17 cellular contexts compared by ENCODE assay signal in the genomic region with DNA sequence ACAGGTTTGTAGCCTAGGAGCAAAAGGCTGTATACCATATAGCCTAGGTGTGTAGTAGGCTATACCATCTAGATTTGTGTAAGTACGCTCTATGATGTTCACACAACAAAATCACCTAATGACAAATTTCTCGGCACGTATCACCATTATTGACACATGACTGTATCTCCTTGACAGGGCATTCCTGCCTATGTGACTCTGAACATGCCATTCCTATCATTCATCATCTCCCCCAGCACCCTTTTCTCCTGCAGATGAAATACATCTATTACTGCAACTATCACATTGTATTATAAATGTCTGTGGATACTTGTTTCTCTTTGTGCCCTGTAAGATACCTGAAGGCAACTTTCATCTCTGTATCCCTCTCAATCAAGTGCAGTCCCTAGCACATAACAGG. TPM values are rescaled to one million over a fixed set of nuclear protein-coding genes. Genes with fewer than 3 reads are reported as not detected.
DNase-seq lines count a peak whose midpoint lies in the region; ATAC-seq and TF ChIP-seq lines count a peak whose summit lies in the region.
"Had no signal": no experiment of that assay in that cellular context is flagged by ENCODE, and none has a peak within 500 bp of the region (broad histone marks: within the 10 kb centered on the region; RNA-seq: fewer than 3 reads in every experiment).

No MANE protein-coding gene starts in this region.

- dilution Hi-C loops in mammary epithelial cell (cut with HindIII; ENCODE audit: low sequenced_read_pairs): no loop called here

- BruUV-seq in mammary epithelial cell (replicated peaks; lab: Mats Ljungman, UMichigan): no TSS peak

- DNase-seq in ACHN (peak; percentile 80), HS-27A (ENCODE audit: low read depth) (peak; percentile 66), mammary epithelial cell (peak; percentile 55), lung (ENCODE audit: low spot score) (no peak), islet precursor cell (no peak), SKM-1 (lab: John Stamatoyannopoulos, UW; ENCODE audit: unreplicated experiment) (no peak), epidermal melanocyte (ENCODE audit: insufficient read length, low spot score) (no peak)
- DNase-seq: activated CD8-positive, alpha-beta memory T cell treated with anti-CD3 and anti-CD28 coated beads for 24 hours; activated naive CD4-positive, alpha-beta T cell treated with anti-CD3 and anti-CD28 coated beads for 36 hours; AML-193; DMS53; KBM-7; NCI-H187 treated with DMSO at 0.1 percent for 48 hours; NCI-H526 treated with DMSO at 0.1 percent for 48 hours had no signal

- H3K9me3 ChIP-seq in mammary epithelial cell (replicated peaks; ENCODE audit: insufficient read depth, low read length) (no peaks in the 10 kb centered on the region), lung (ENCODE audit: control insufficient read depth in 2 of 2, insufficient read depth in 1 of 2, low read length in 1 of 2) (no peaks in the 10 kb centered on the region)
- H3K9me3 ChIP-seq: vagina had no signal

- H3K27ac ChIP-seq in mammary epithelial cell (ENCODE audit: insufficient read depth, low read depth, low read length): no peak overlapping the region
- no peak overlapping the region for H3K27ac ChIP-seq in lung (ENCODE audit: low read depth in 1 of 2, low read length in 1 of 2)
- H3K27ac ChIP-seq: vagina had no signal

- H3K9ac ChIP-seq in mammary epithelial cell (ENCODE audit: insufficient read depth, low read length): no peak overlapping the region

- H4K20me1 ChIP-seq in mammary epithelial cell (ENCODE audit: insufficient read depth, low read length): no peaks in the 10 kb centered on the region

- intact Hi-C loops in mammary epithelial cell (cut with micrococcal nuclease): no loop called here

- TF ChIP-seq CTCF in mammary epithelial cell (conservative IDR thresholded peaks at IDR 0.05 in 1 of 2, IDR thresholded peaks at IDR 0.05 in 1 of 2; ENCODE audit: extremely low read depth in 1 of 2, insufficient read depth in 1 of 2, low read depth in 1 of 2, low read length in 2 of 2) (no peak), lung (IDR thresholded peaks at IDR 0.05; ENCODE audit: control extremely low read depth, extremely low read depth) (no peak)

- H3K4me3 ChIP-seq in mammary epithelial cell (replicated peaks in 1 of 3; ENCODE audit: insufficient read depth in 1 of 3, low read depth in 2 of 3, low read length in 3 of 3): no peak overlapping the region
- no peak overlapping the region for H3K4me3 ChIP-seq in lung
- H3K4me3 ChIP-seq: GM12878, vagina had no signal

- H3K36me3 ChIP-seq in mammary epithelial cell (ENCODE audit: insufficient read depth, low read length) (peaks cover 4% of the 10 kb centered on the region), lung (ENCODE audit: control insufficient read depth in 2 of 2, insufficient read depth in 2 of 2, low read length in 2 of 2) (peaks cover 11 to 24% of the 10 kb centered on the region in 2 donors)

- 43% methylated on average over 3 of the region's 3 CpGs for WGBS in mammary epithelial cell (ENCODE audit: low coverage, missing lambda C conversion rate)
- 75 to 88% methylated on average over 3 of the region's 3 CpGs for WGBS in lung, 2 donors

- H3K79me2 ChIP-seq in mammary epithelial cell (ENCODE audit: insufficient read depth, low read length): peaks cover 13% of the 10 kb centered on the region

- H3K4me1 ChIP-seq in mammary epithelial cell (ENCODE audit: insufficient read depth, low read length) (peaks cover 12% of the 10 kb centered on the region), lung (ENCODE audit: control insufficient read depth in 2 of 2, insufficient read depth in 2 of 2, low read length in 2 of 2) (peaks cover 2 to 6% of the 10 kb centered on the region in 2 donors)

- CTCF ChIA-PET in mammary epithelial cell (lab: Charles Lee; ENCODE audit: low non-redundant PET): no interaction called here

- peak; percentile 41 for ATAC-seq in lung (ENCODE audit: insufficient read depth, low FRiP score)
- ATAC-seq in GM18517 (IDR thresholded peaks at IDR 0.05; ENCODE audit: unreplicated experiment): no peak
- ATAC-seq: GM12878 had no signal

- no peaks in the 10 kb centered on the region for H3K27me3 ChIP-seq in mammary epithelial cell (ENCODE audit: insufficient read depth, low read length)
- H3K27me3 ChIP-seq in lung (ENCODE audit: control insufficient read depth, insufficient read depth): no peaks in the 10 kb centered on the region
- H3K27me3 ChIP-seq: vagina had no signal

- H3K4me2 ChIP-seq in mammary epithelial cell (ENCODE audit: insufficient read depth, low read depth, low read length): peak overlapping the region; percentile 2

- in situ Hi-C loops in ACHN (cut with HindIII; ENCODE audit: low pct_ligation_motif_present, low pct_unique_long_range_greater_than_20kb, low sequenced_read_pairs): no loop called here
- in situ Hi-C loops in mammary epithelial cell (cut with MboI; ENCODE audit: low sequenced_read_pairs in 2 of 2): loop anchor here in 1 of 2 donors (25.0 kb wide), 1 partner anchor 521 kb away; the partner anchor contains the start of gene NVL

- no peak overlapping the region for H2AFZ ChIP-seq in mammary epithelial cell (ENCODE audit: low read depth, low read length)

RNA-seq across cellular contexts. Expression of gene TP53BP2, which starts 29.9 kb away (rescaled TPM):
- total RNA-seq in mammary epithelial cell (10 to 100 TPM; 13.7 to 19.4 TPM), lung (10 to 100 TPM; 60.7 to 94.2 TPM)
- polyA plus RNA-seq in mammary epithelial cell (10.1 TPM), lung (10 to 100 TPM; 11.5 to 30.7 TPM)
- polyA minus RNA-seq in mammary epithelial cell: 48.1 TPM

Comparison
In these comparisons a context has a peak if more than half of its experiments do, and no peak if none do; other contexts are left out.
1. DNase-seq: peak in ACHN (single experiment), HS-27A (single experiment) and mammary epithelial cell (single experiment); none in lung (single experiment), islet precursor cell (single experiment), SKM-1 (single experiment) and epidermal melanocyte (single experiment).